8 cellular contexts compared by ENCODE assay signal in the genomic region with DNA sequence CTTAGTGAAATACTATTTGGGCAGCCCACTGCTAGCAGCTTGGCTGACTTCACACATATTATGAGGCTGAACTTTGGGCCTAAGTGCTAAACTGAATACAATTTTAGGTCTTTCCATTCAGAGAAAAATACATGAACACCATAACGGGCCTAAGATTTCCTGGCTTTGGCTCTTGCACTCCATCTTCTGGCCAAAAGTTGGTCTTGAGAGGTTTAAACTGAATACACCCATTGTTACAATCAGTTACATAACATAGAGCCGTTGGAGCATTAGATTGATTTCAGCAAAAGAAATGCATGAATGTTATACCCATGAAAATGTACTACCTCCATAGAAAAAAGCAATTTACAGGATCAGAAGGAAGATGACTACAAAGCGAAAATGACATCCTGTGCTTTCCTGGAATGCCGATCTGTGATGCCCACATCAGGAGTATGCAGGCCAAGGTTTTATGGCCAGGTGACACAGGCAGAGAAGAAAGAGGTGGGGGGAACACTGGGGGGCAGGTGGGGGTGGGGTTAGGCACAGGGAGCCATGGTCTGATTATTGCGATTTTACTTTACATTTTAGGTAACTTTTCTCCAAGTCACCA. TPM values are rescaled to one million over a fixed set of nuclear protein-coding genes. Genes with fewer than 3 reads are reported as not detected.
DNase-seq lines count a peak whose midpoint lies in the region; ATAC-seq, FAIRE-seq and TF ChIP-seq lines count a peak whose summit lies in the region.

No MANE protein-coding gene starts in this region.

- H3K27ac ChIP-seq in Karpas-422 (ENCODE audit: low read length): no peak overlapping the region
- H3K27ac ChIP-seq in upper lobe of right lung: no peak overlapping the region

- no peaks in the 10 kb centered on the region for H4K20me1 ChIP-seq in Karpas-422 (ENCODE audit: insufficient read depth, low read depth, low read length)

- H3K9me3 ChIP-seq in Karpas-422 (ENCODE audit: low read length): no peaks in the 10 kb centered on the region
- no peaks in the 10 kb centered on the region for H3K9me3 ChIP-seq in upper lobe of right lung

- H3K79me2 ChIP-seq in Karpas-422 (ENCODE audit: low read length): no peaks in the 10 kb centered on the region

- H3K27me3 ChIP-seq in Karpas-422 (ENCODE audit: low read length): no peaks in the 10 kb centered on the region
- H3K27me3 ChIP-seq in bronchial epithelial cell (ENCODE audit: control insufficient read depth, insufficient read depth, low read length): no peaks in the 10 kb centered on the region
- no peaks in the 10 kb centered on the region for H3K27me3 ChIP-seq in upper lobe of right lung

- no peak overlapping the region for H3K9ac ChIP-seq in Karpas-422 (ENCODE audit: low read length)

- no peaks in the 10 kb centered on the region for H3K4me1 ChIP-seq in Karpas-422 (ENCODE audit: low read length)
- no peaks in the 10 kb centered on the region for H3K4me1 ChIP-seq in upper lobe of right lung

- H3K4me3 ChIP-seq in Karpas-422 (ENCODE audit: low read length) (no peak overlapping the region), bronchial epithelial cell (ENCODE audit: low read depth, low read length) (no peak overlapping the region), upper lobe of right lung (no peak overlapping the region)

- no peaks in the 10 kb centered on the region for H3K9me2 ChIP-seq in Karpas-422 (replicated peaks; ENCODE audit: insufficient read depth, low read length)

- peak; percentile 32 for FAIRE-seq in bronchial epithelial cell (lab: Jason Lieb, UNC)

- DNase-seq in EL: peak; percentile 43
- peak; percentile 78 for DNase-seq in Karpas-422
- DNase-seq in RPMI7951 (ENCODE audit: low read depth): peak; percentile 60
- DNase-seq in bronchial epithelial cell (ENCODE audit: low read depth): peak; percentile 55
- DNase-seq in kidney tubule cell (ENCODE audit: low spot score): peak; percentile 66
- DNase-seq in upper lobe of right lung: no peak

- H3K4me2 ChIP-seq in Karpas-422 (ENCODE audit: low read depth, low read length, poor library complexity, severe bottlenecking): no peak overlapping the region

- H3K36me3 ChIP-seq in Karpas-422 (ENCODE audit: insufficient read depth, low read length): no peaks in the 10 kb centered on the region
- H3K36me3 ChIP-seq in bronchial epithelial cell (ENCODE audit: control insufficient read depth, insufficient read depth, low read length): no peaks in the 10 kb centered on the region
- H3K36me3 ChIP-seq in upper lobe of right lung: no peaks in the 10 kb centered on the region

- TF ChIP-seq CTCF in bronchial epithelial cell (IDR thresholded peaks at IDR 0.05; ENCODE audit: insufficient read depth, low read length, severe bottlenecking) (peak; percentile 67), upper lobe of right lung (IDR thresholded peaks at IDR 0.05) (peak; percentile 65)

- intact Hi-C loops in upper lobe of right lung (cut with DNase I): no loop called here

- H2AFZ ChIP-seq in Karpas-422 (ENCODE audit: low read length): no peak overlapping the region

- ATAC-seq in upper lobe of right lung: peak; percentile 75
- no peak for ATAC-seq in HG02623 (IDR thresholded peaks at IDR 0.05; ENCODE audit: unreplicated experiment)
- ATAC-seq in activated CD4-positive, CD25-positive, alpha-beta regulatory T cell treated with anti-CD3 and anti-CD28 coated beads, Interleukin-2, amount 50 U/mL, for 24 hours: no peak

RNA-seq across cellular contexts. Expression of a gene that starts 11.1 kb away (rescaled TPM):
- total RNA-seq in Karpas-422 (2014; rRNA removed; shearing (Covaris generic); ENCODE audit: low replicate concordance): not detected in 2 replicates
- 0.72 and 1.9 TPM in 2 replicates for total RNA-seq in RPMI7951 (2014; rRNA removed; shearing (Covaris generic))
- 0.51 and 0.53 TPM in 2 replicates for total RNA-seq in bronchial epithelial cell
- 26.3 TPM for total RNA-seq in upper lobe of right lung
